ENCODE assay signal across 17 cellular contexts in genomic region chr14:77889971-77890442, GRCh38.
DNase-seq lines count a peak whose midpoint lies in the region; ATAC-seq, FAIRE-seq and TF ChIP-seq lines count a peak whose summit lies in the region.
"Had no signal": no experiment of that assay in that cellular context is flagged by ENCODE, and none has a peak within 500 bp of the region (broad histone marks: within the 10 kb centered on the region; RNA-seq: fewer than 3 reads in every experiment).

No MANE protein-coding gene starts in this region.

- H3K9ac ChIP-seq in K562 (ENCODE audit: insufficient read depth in 1 of 2, low read depth in 2 of 2, low read length in 2 of 2) = no peak overlapping the region

- H3K27ac ChIP-seq in HEK293 (ENCODE audit: extremely low read depth, low read depth, low read length) (no peak overlapping the region), K562 (ENCODE audit: extremely low read depth, low read depth, low read length) (peak overlapping the region; percentile 30; the same call in 1 of the 3 replicates)
- H3K27ac ChIP-seq: coronary artery, HL-60, SJSA1 had no signal

- no peak for FAIRE-seq in K562 (lab: Jason Lieb, UNC)

- CTCF ChIA-PET in HEK293 (lab: Yijun Ruan, JAX) = no interaction called here
- CTCF ChIA-PET in K562 (lab: Yijun Ruan, JAX; ENCODE audit: low intra/inter-chr PET ratio) = no interaction called here

- no peaks in the 10 kb centered on the region for H3K79me2 ChIP-seq in K562 (ENCODE audit: control insufficient read depth, insufficient read depth, low read length)

- no peak for TF ChIP-seq EP300 in K562 (IDR thresholded peaks at IDR 0.05; ENCODE audit: low read length)

- no peaks in the 10 kb centered on the region for H3K27me3 ChIP-seq in K562 (ENCODE audit: control insufficient read depth in 2 of 2, insufficient read depth in 2 of 2, low read length in 2 of 2)
- H3K27me3 ChIP-seq: SJSA1 had no signal

- no peaks in the 10 kb centered on the region for H3K9me1 ChIP-seq in K562 (ENCODE audit: control insufficient read depth, insufficient read depth, low read length)

- intact Hi-C loops in K562 (cut with micrococcal nuclease) (no loop called here), mucosa of descending colon (cut with DNase I, micrococcal nuclease) (no loop called here)

- H3K36me3 ChIP-seq in HEK293 (ENCODE audit: control insufficient read depth in 2 of 2, insufficient read depth in 1 of 2, low read length in 2 of 2) (peaks cover 0 to 4% of the 10 kb centered on the region in 2 experiments; a peak in 1 of 3 replicates), K562 (ENCODE audit: control insufficient read depth, insufficient read depth, low read length) (peaks cover 6% of the 10 kb centered on the region; the same call in 1 of the 3 replicates), mucosa of descending colon (ENCODE audit: low read depth) (no peaks in the 10 kb centered on the region)
- H3K36me3 ChIP-seq: SJSA1 had no signal

- no peaks in the 10 kb centered on the region for H4K20me1 ChIP-seq in K562 (replicated peaks; ENCODE audit: control insufficient read depth, insufficient read depth, low read length)

- DNase-seq in A172 (ENCODE audit: low spot score) = peak; percentile 32
- DNase-seq in K562 (ENCODE audit: extremely low read depth in 1 of 4, low spot score in 3 of 4) = no peak
- peak; percentile 90 for DNase-seq in iris pigment epithelial cell (ENCODE audit: low read depth)
- no peak for DNase-seq in activated CD4-positive, CD25-positive, alpha-beta regulatory T cell treated with anti-CD3 and anti-CD28 coated beads, Interleukin-2, amount 50 U/mL, for 72 hours
- no peak for DNase-seq in mucosa of descending colon
- no peak for DNase-seq in NCI-H1694 (lab: John Stamatoyannopoulos, UW)
- no peak for DNase-seq in SHP77 treated with DMSO at 0.1 percent for 48 hours (lab: John Stamatoyannopoulos, UW)
- DNase-seq: activated CD4-positive, CD25-positive, alpha-beta regulatory T cell; activated effector memory CD4-positive, alpha-beta T cell treated with anti-CD3 and anti-CD28 coated beads, Interleukin-2, amount 50 U/mL, for 16 hours; AML-193; NCI-H1105; NCI-H524; retina had no signal

- 67% methylated on average over 3 of the region's 3 CpGs for WGBS in K562 (ENCODE audit: insufficient coverage, low coverage, missing lambda C conversion rate)

- in situ Hi-C loops in K562 (cut with MboI) = no loop called here

- H3K9me3 ChIP-seq in HEK293 (ENCODE audit: control insufficient read depth, insufficient read depth, low read depth, low read length) (no peaks in the 10 kb centered on the region), K562 (replicated peaks; ENCODE audit: control insufficient read depth, insufficient read depth, low read depth, low read length) (peaks cover 3% of the 10 kb centered on the region; the same call in 1 of the 2 replicates), mucosa of descending colon (no peaks in the 10 kb centered on the region)
- H3K9me3 ChIP-seq: SJSA1 had no signal

- H3K4me3 ChIP-seq in HEK293 (ENCODE audit: low read depth, low read length) = no peak overlapping the region
- H3K4me3 ChIP-seq in K562 = no peak overlapping the region
- no peak overlapping the region for H3K4me3 ChIP-seq in mucosa of descending colon
- H3K4me3 ChIP-seq: coronary artery, SJSA1 had no signal

- H3K4me1 ChIP-seq in HEK293 (ENCODE audit: control insufficient read depth, insufficient read depth, low read length) = no peaks in the 10 kb centered on the region
- H3K4me1 ChIP-seq in K562 (replicated peaks in 1 of 2; ENCODE audit: control insufficient read depth in 2 of 2, insufficient read depth in 2 of 2, low read length in 2 of 2) = peaks cover 13 to 35% of the 10 kb centered on the region in 2 experiments; a peak in 4 of 5 replicates
- H3K4me1 ChIP-seq in mucosa of descending colon (ENCODE audit: low read depth) = no peaks in the 10 kb centered on the region
- H3K4me1 ChIP-seq: SJSA1 had no signal

- no TSS peak for BruUV-seq in K562 (replicated peaks; lab: Mats Ljungman, UMichigan)

- H2AFZ ChIP-seq in K562 (ENCODE audit: low read depth, low read length) = no peak overlapping the region

- H3K4me2 ChIP-seq in K562 (ENCODE audit: insufficient read depth, low read length) = no peak overlapping the region

- no peak for TF ChIP-seq POLR2A in K562 (conservative IDR thresholded peaks at IDR 0.05)

- ATAC-seq in K562 = no peak
- ATAC-seq in mucosa of descending colon = no peak

- POLR2A ChIA-PET in HEK293 (lab: Yijun Ruan, JAX) = no interaction called here
- POLR2A ChIA-PET in K562 (lab: Yijun Ruan, JAX) = interaction anchor here (1.0 kb wide), 1 partner anchor 17 kb away, joined by 3 read pairs; no protein-coding TSS in a partner anchor

- no peak for TF ChIP-seq CTCF in HEK293 (tag by site-specific recombination; IDR thresholded peaks at IDR 0.05)
- TF ChIP-seq CTCF in K562 (IDR thresholded peaks at IDR 0.05 in 2 of 3, conservative IDR thresholded peaks at IDR 0.05 in 1 of 3; ENCODE audit: insufficient read depth in 2 of 3, low read depth in 1 of 3, low read length in 3 of 3) = no peak
- TF ChIP-seq CTCF in mucosa of descending colon (IDR thresholded peaks at IDR 0.05) = no peak

- no peak for TF ChIP-seq RAD21 in K562 (CRISPR knock-in tag; conservative IDR thresholded peaks at IDR 0.05 in 1 of 2, IDR thresholded peaks at IDR 0.05 in 1 of 2)

TF ChIP-seq in HEK293, 187 proteins besides CTCF, POLR2A, EP300 and RAD21:
- TF ChIP-seq ZNF596 (tag by site-specific recombination; IDR thresholded peaks at IDR 0.05) (no peak), ZBTB49 (tag by site-specific recombination; IDR thresholded peaks at IDR 0.05; ENCODE audit: low read depth) (no peak), SETDB1 (IDR thresholded peaks at IDR 0.05; ENCODE audit: insufficient read length, low read length) (peak; percentile 31), ZNF48 (tag by site-specific recombination; IDR thresholded peaks at IDR 0.05) (no peak), ZNF184 (tag by site-specific recombination; IDR thresholded peaks at IDR 0.05) (no peak)

TF ChIP-seq in K562, 482 proteins besides CTCF, POLR2A, EP300 and RAD21 (continues in another document):
- peak; percentile 70 for TF ChIP-seq FOSL1 (tag; conservative IDR thresholded peaks at IDR 0.05)
- TF ChIP-seq ZNF589 (CRISPR knock-in tag; IDR thresholded peaks at IDR 0.05; ENCODE audit: low read depth) = no peak
- no peak for TF ChIP-seq ZNF133 (CRISPR knock-in tag; IDR thresholded peaks at IDR 0.05)
- TF ChIP-seq CEBPB (tag; IDR thresholded peaks at IDR 0.05) = peak; percentile 47
- no peak for TF ChIP-seq NFIC (IDR thresholded peaks at IDR 0.05)
- TF ChIP-seq BDP1 (IDR thresholded peaks at IDR 0.05; ENCODE audit: insufficient read depth, insufficient read length) = no peak
- no peak for TF ChIP-seq ATF2 (CRISPR knock-in tag; IDR thresholded peaks at IDR 0.05)
- TF ChIP-seq CBX3 (IDR thresholded peaks at IDR 0.05; ENCODE audit: borderline replicate concordance in 1 of 2, low read length in 2 of 2) = no peak
- TF ChIP-seq ZBTB8A (IDR thresholded peaks at IDR 0.05; ENCODE audit: partially characterized antibody) = no peak
- no peak for TF ChIP-seq KHSRP (IDR thresholded peaks at IDR 0.05)
- TF ChIP-seq FUS (optimal IDR thresholded peaks at IDR 0.05; ENCODE audit: low read depth, low read length) = no peak
- no peak for TF ChIP-seq ADNP (tag; IDR thresholded peaks at IDR 0.05)
- no peak for TF ChIP-seq CEBPG (CRISPR knock-in tag; IDR thresholded peaks at IDR 0.05)
- peak in 1 of 2 experiments; percentile 47; a peak in 2 of 4 replicates for TF ChIP-seq CEBPG (tag; conservative IDR thresholded peaks at IDR 0.05 in 1 of 2, IDR thresholded peaks at IDR 0.05 in 1 of 2)
- no peak for TF ChIP-seq E2F3 (CRISPR knock-in tag; IDR thresholded peaks at IDR 0.05)
- TF ChIP-seq SMARCA4 (IDR thresholded peaks at IDR 0.05) = peak; percentile 29; the same call in 1 of the 2 replicates
- TF ChIP-seq TCF7 (IDR thresholded peaks at IDR 0.05; ENCODE audit: borderline replicate concordance) = no peak
- TF ChIP-seq, protein P1, sequence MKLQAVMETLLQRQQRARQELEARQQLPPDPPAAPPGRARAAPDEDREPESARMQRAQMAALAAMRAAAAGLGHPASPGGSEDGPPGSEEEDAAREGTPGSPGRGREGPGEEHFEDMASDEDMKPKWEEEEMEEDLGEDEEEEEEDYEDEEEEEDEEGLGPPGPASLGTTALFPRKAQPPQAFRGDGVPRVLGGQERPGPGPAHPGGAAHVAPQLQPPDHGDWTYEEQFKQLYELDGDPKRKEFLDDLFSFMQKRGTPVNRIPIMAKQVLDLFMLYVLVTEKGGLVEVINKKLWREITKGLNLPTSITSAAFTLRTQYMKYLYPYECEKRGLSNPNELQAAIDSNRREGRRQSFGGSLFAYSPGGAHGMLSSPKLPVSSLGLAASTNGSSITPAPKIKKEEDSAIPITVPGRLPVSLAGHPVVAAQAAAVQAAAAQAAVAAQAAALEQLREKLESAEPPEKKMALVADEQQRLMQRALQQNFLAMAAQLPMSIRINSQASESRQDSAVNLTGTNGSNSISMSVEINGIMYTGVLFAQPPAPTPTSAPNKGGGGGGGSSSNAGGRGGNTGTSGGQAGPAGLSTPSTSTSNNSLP (IDR thresholded peaks at IDR 0.05; ENCODE audit: borderline replicate concordance, low read depth, low read length) = no peak
- TF ChIP-seq, protein P2, sequence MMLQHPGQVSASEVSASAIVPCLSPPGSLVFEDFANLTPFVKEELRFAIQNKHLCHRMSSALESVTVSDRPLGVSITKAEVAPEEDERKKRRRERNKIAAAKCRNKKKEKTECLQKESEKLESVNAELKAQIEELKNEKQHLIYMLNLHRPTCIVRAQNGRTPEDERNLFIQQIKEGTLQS (IDR thresholded peaks at IDR 0.05) = peak; percentile 56
- TF ChIP-seq, protein P2 (CRISPR knock-in tag; conservative IDR thresholded peaks at IDR 0.05) = no peak

Comparison
In these comparisons a context has a peak if more than half of its experiments do, and no peak if none do; other contexts are left out.
1. DNase-seq: peak in A172 (single experiment) and iris pigment epithelial cell (single experiment); none in K562 (0 of 4), activated CD4-positive, CD25-positive, alpha-beta regulatory T cell treated with anti-CD3 and anti-CD28 coated beads, Interleukin-2, amount 50 U/mL, for 72 hours (single experiment), mucosa of descending colon (0 of 3), NCI-H1694 (single experiment) and SHP77 treated with DMSO at 0.1 percent for 48 hours (single experiment).